In genomic region chr3:13088020-13089006, GRCh38 we compare ENCODE assay signal across 11 cellular contexts. TPM values are rescaled to one million over a fixed set of nuclear protein-coding genes. Genes with fewer than 3 reads are reported as not detected.
DNase-seq lines count a peak whose midpoint lies in the region; ATAC-seq and TF ChIP-seq lines count a peak whose summit lies in the region.
"Had no signal": no experiment of that assay in that cellular context is flagged by ENCODE, and none has a peak within 500 bp of the region (broad histone marks: within the 10 kb centered on the region; RNA-seq: fewer than 3 reads in every experiment).

No MANE protein-coding gene starts in this region.

- H3K27me3 ChIP-seq in MM.1S (replicated peaks; ENCODE audit: insufficient read depth, low read length), result no peaks in the 10 kb centered on the region
- no peaks in the 10 kb centered on the region for H3K27me3 ChIP-seq in heart right ventricle
- H3K27me3 ChIP-seq: sigmoid colon had no signal

- no peak overlapping the region for H3K9ac ChIP-seq in MM.1S (ENCODE audit: low read length)

- ATAC-seq in GM18867 (IDR thresholded peaks at IDR 0.05; ENCODE audit: unreplicated experiment) (peak; percentile 52), GM21619 (IDR thresholded peaks at IDR 0.05; ENCODE audit: unreplicated experiment) (peak; percentile 44), GM21367 (IDR thresholded peaks at IDR 0.05; ENCODE audit: unreplicated experiment) (no peak), heart right ventricle (no peak)

- no peaks in the 10 kb centered on the region for H3K9me3 Mint-ChIP-seq in nephron progenitor cell
- H3K9me3 Mint-ChIP-seq: T-helper 2 cell treated with Interferon-gamma antibody and Interleukin-4, amounts not matched to agents 5 μg/mL and 100 μg/mL, for 36 hours had no signal

- peak overlapping the region; percentile 47 for H3K27ac Mint-ChIP-seq in nephron progenitor cell
- H3K27ac Mint-ChIP-seq: T-helper 2 cell treated with Interferon-gamma antibody and Interleukin-4, amounts not matched to agents 5 μg/mL and 100 μg/mL, for 36 hours had no signal

- no peak overlapping the region for H3K4me3 Mint-ChIP-seq in nephron progenitor cell
- H3K4me3 Mint-ChIP-seq: T-helper 2 cell treated with Interferon-gamma antibody and Interleukin-4, amounts not matched to agents 5 μg/mL and 100 μg/mL, for 36 hours had no signal

- peak; percentile 26 for DNase-seq in MM.1S
- DNase-seq in nephron progenitor cell, result no peak
- no peak for DNase-seq in heart right ventricle
- DNase-seq in HuH-7.5 (ENCODE audit: low spot score), result no peak
- DNase-seq: activated gamma-delta T cell treated with Interleukin-2 at 50 U/mL for 16 hours, sigmoid colon had no signal

- no peaks in the 10 kb centered on the region for H3K9me3 ChIP-seq in MM.1S (replicated peaks; ENCODE audit: insufficient read depth, low read length)
- no peaks in the 10 kb centered on the region for H3K9me3 ChIP-seq in heart right ventricle
- H3K9me3 ChIP-seq: sigmoid colon had no signal

- no peak overlapping the region for H3K4me2 ChIP-seq in MM.1S (ENCODE audit: low read depth, low read length)

- H3K4me1 ChIP-seq in MM.1S (ENCODE audit: low read length) (peaks cover 12% of the 10 kb centered on the region; the same call in 1 of the 2 replicates), heart right ventricle (peaks cover 0 to 19% (median 14%) of the 10 kb centered on the region in 9 donors)

- H3K79me2 ChIP-seq in MM.1S (ENCODE audit: low read length), result no peaks in the 10 kb centered on the region

- no peak for TF ChIP-seq CTCF in MM.1S (IDR thresholded peaks at IDR 0.05; ENCODE audit: low read length)
- TF ChIP-seq CTCF in nephron progenitor cell (IDR thresholded peaks at IDR 0.05), result no peak
- TF ChIP-seq CTCF in heart right ventricle (IDR thresholded peaks at IDR 0.05), result no peak

- WGBS in heart right ventricle, 2 donors, result 74 to 82% methylated on average over 14 of the region's 14 CpGs

- H3K4me1 Mint-ChIP-seq in nephron progenitor cell, result peaks cover 23% of the 10 kb centered on the region

- H3F3A ChIP-seq in MM.1S (ENCODE audit: insufficient read depth, low read length), result no peaks in the 10 kb centered on the region

- intact Hi-C loops in heart right ventricle (cut with DNase I), result no loop called here

- H2AFZ ChIP-seq in MM.1S (ENCODE audit: low read length), result no peak overlapping the region

- H3K36me3 ChIP-seq in MM.1S (replicated peaks; ENCODE audit: insufficient read depth, low read length) (no peaks in the 10 kb centered on the region), heart right ventricle (no peaks in the 10 kb centered on the region)
- H3K36me3 ChIP-seq: sigmoid colon had no signal

- peaks cover 13% of the 10 kb centered on the region for H3K27me3 Mint-ChIP-seq in nephron progenitor cell (ENCODE audit: low read depth, poor library complexity)

- no peaks in the 10 kb centered on the region for H3K9me2 ChIP-seq in MM.1S (replicated peaks; ENCODE audit: insufficient read depth, low read length)

- H3K36me3 Mint-ChIP-seq in nephron progenitor cell (ENCODE audit: low read depth), result no peaks in the 10 kb centered on the region

- H3K4me3 ChIP-seq in MM.1S (ENCODE audit: low read length), result no peak overlapping the region
- H3K4me3 ChIP-seq in heart right ventricle, result no peak overlapping the region
- H3K4me3 ChIP-seq: sigmoid colon had no signal

- peak overlapping the region; percentile 13; the same call in 1 of the 2 replicates for H3K27ac ChIP-seq in MM.1S (ENCODE audit: low read length)
- no peak overlapping the region for H3K27ac ChIP-seq in heart right ventricle
- H3K27ac ChIP-seq: HL-60, sigmoid colon had no signal

- H4K20me1 ChIP-seq in MM.1S (ENCODE audit: insufficient read depth, low read length), result no peaks in the 10 kb centered on the region

RNA-seq across cellular contexts. Expression of gene IQSEC1, which starts 15.1 kb away (rescaled TPM):
- total RNA-seq in heart right ventricle, result 10 to 100 TPM; 55.9 to 73.9 (median 60.7) TPM
- polyA plus RNA-seq in heart right ventricle, result 10 to 100 TPM; 13.1 to 29.7 TPM

Comparison
In these comparisons a context has a peak if more than half of its experiments do, and no peak if none do; other contexts are left out.
1. ATAC-seq: peak in GM18867 (single experiment) and GM21619 (single experiment); none in GM21367 (single experiment) and heart right ventricle (0 of 8).